In genomic region chr10:95908450-95908849, GRCh38 we compare ENCODE assay signal across 8 cellular contexts. TPM values are rescaled to one million over a fixed set of nuclear protein-coding genes. Genes with fewer than 3 reads are reported as not detected.
DNase-seq lines count a peak whose midpoint lies in the region; ATAC-seq, FAIRE-seq and TF ChIP-seq lines count a peak whose summit lies in the region.

No MANE protein-coding gene starts in this region.

- no peaks in the 10 kb centered on the region for H4K20me1 ChIP-seq in K562 (replicated peaks; ENCODE audit: control insufficient read depth, insufficient read depth, low read length)

- no peaks in the 10 kb centered on the region for H3K27me3 ChIP-seq in CD4-positive, alpha-beta memory T cell (ENCODE audit: insufficient read depth, low read length)
- H3K27me3 ChIP-seq in HUES6 (ENCODE audit: control insufficient read depth, insufficient read depth, low read length) = no peaks in the 10 kb centered on the region
- H3K27me3 ChIP-seq in K562 (ENCODE audit: control insufficient read depth in 2 of 2, insufficient read depth in 2 of 2, low read length in 2 of 2) = no peaks in the 10 kb centered on the region

- peak overlapping the region; percentile 63 to 96 (median 92) for H3K4me3 Mint-ChIP-seq in CD4-positive, alpha-beta memory T cell
- H3K4me3 Mint-ChIP-seq in natural killer cell treated with Interleukin-12 subunit alpha and Interleukin-12 subunit beta and Interleukin-15 and Interleukin-18, amount 100 ng/mL, for 72 hours = peak overlapping the region; percentile 80

- H3K27me3 Mint-ChIP-seq in CD4-positive, alpha-beta memory T cell = no peaks in the 10 kb centered on the region
- H3K27me3 Mint-ChIP-seq in natural killer cell treated with Interleukin-12 subunit alpha and Interleukin-12 subunit beta and Interleukin-15 and Interleukin-18, amount 100 ng/mL, for 72 hours = peaks cover 13 to 19% of the 10 kb centered on the region in 2 donors

- no peak for FAIRE-seq in K562 (lab: Jason Lieb, UNC)

- H2AFZ ChIP-seq in K562 (ENCODE audit: low read depth, low read length) = peak overlapping the region; percentile 93

- no peak overlapping the region for H3K27ac ChIP-seq in CD4-positive, alpha-beta memory T cell (ENCODE audit: low read depth, low read length)
- H3K27ac ChIP-seq in HUES6 (ENCODE audit: low read depth, low read length) = no peak overlapping the region
- H3K27ac ChIP-seq in K562 (ENCODE audit: extremely low read depth, low read depth, low read length) = no peak overlapping the region

- TF ChIP-seq EP300 in K562 (IDR thresholded peaks at IDR 0.05; ENCODE audit: low read length) = no peak

- BruUV-seq in K562 (replicated peaks; lab: Mats Ljungman, UMichigan) = no TSS peak

- H3K4me3 ChIP-seq in CD4-positive, alpha-beta memory T cell (ENCODE audit: low read length in 2 of 2) = no peak overlapping the region
- H3K4me3 ChIP-seq in HUES6 (ENCODE audit: low read depth, low read length) (peak overlapping the region; percentile 87), K562 (no peak overlapping the region), foreskin fibroblast (ENCODE audit: low read depth in 1 of 2, low read length in 2 of 2) (no peak overlapping the region)

- H3K27ac Mint-ChIP-seq in CD4-positive, alpha-beta memory T cell = peak overlapping the region in 2 of 7 donors; percentile 76 to 89
- no peak overlapping the region for H3K27ac Mint-ChIP-seq in natural killer cell treated with Interleukin-12 subunit alpha and Interleukin-12 subunit beta and Interleukin-15 and Interleukin-18, amount 100 ng/mL, for 72 hours

- TF ChIP-seq RAD21 in K562 (CRISPR knock-in tag; conservative IDR thresholded peaks at IDR 0.05 in 1 of 2, IDR thresholded peaks at IDR 0.05 in 1 of 2) = no peak

- H3K4me1 ChIP-seq in CD4-positive, alpha-beta memory T cell (ENCODE audit: insufficient read depth, low read length) = no peaks in the 10 kb centered on the region
- H3K4me1 ChIP-seq in HUES6 (ENCODE audit: control insufficient read depth, insufficient read depth, low read length) = no peaks in the 10 kb centered on the region
- peaks cover 0 to 8% of the 10 kb centered on the region in 2 experiments; a peak in 3 of 5 replicates for H3K4me1 ChIP-seq in K562 (replicated peaks in 1 of 2; ENCODE audit: control insufficient read depth in 2 of 2, insufficient read depth in 2 of 2, low read length in 2 of 2)

- WGBS in K562 (ENCODE audit: insufficient coverage, low coverage, missing lambda C conversion rate) = 12% methylated on average over 4 of the region's 4 CpGs

- TF ChIP-seq CTCF in K562 (IDR thresholded peaks at IDR 0.05 in 2 of 3, conservative IDR thresholded peaks at IDR 0.05 in 1 of 3; ENCODE audit: insufficient read depth in 2 of 3, low read depth in 1 of 3, low read length in 3 of 3) = no peak
- TF ChIP-seq CTCF in foreskin fibroblast (IDR thresholded peaks at IDR 0.05; ENCODE audit: low read depth, low read length) = no peak

- H3K9me3 Mint-ChIP-seq in CD4-positive, alpha-beta memory T cell = no peaks in the 10 kb centered on the region
- H3K9me3 Mint-ChIP-seq in natural killer cell treated with Interleukin-12 subunit alpha and Interleukin-12 subunit beta and Interleukin-15 and Interleukin-18, amount 100 ng/mL, for 72 hours = no peaks in the 10 kb centered on the region

- intact Hi-C loops in CD4-positive, alpha-beta memory T cell (cut with micrococcal nuclease) = loop anchor here (2.0 to 5.0 kb wide), 2 partner anchors 134 to 182 kb away; partner anchors contain the start of gene CCNJ
- intact Hi-C loops in K562 (cut with micrococcal nuclease) = no loop called here

- in situ Hi-C loops in K562 (cut with MboI) = no loop called here

- no peaks in the 10 kb centered on the region for H3K36me3 ChIP-seq in CD4-positive, alpha-beta memory T cell (ENCODE audit: insufficient read depth, low read length)
- H3K36me3 ChIP-seq in HUES6 (ENCODE audit: control insufficient read depth, insufficient read depth, low read length) = peaks cover 2% of the 10 kb centered on the region; the same call in 1 of the 2 replicates
- peaks cover 13% of the 10 kb centered on the region; the same call in 1 of the 3 replicates for H3K36me3 ChIP-seq in K562 (ENCODE audit: control insufficient read depth, insufficient read depth, low read length)

- no peak for TF ChIP-seq POLR2A in K562 (conservative IDR thresholded peaks at IDR 0.05)

- H3K36me3 Mint-ChIP-seq in CD4-positive, alpha-beta memory T cell = peaks cover 0 to 3% of the 10 kb centered on the region in 2 donors
- H3K36me3 Mint-ChIP-seq in natural killer cell treated with Interleukin-12 subunit alpha and Interleukin-12 subunit beta and Interleukin-15 and Interleukin-18, amount 100 ng/mL, for 72 hours = no peaks in the 10 kb centered on the region

- POLR2A ChIA-PET in CD4-positive, alpha-beta memory T cell (lab: Charles Lee; ENCODE audit: partially characterized antibody) = interaction anchor here (1.3 to 1.8 kb wide), 3 partner anchors 135 to 222 kb away, joined by 3 to 16 read pairs (median 9); partner anchors contain the start of genes CCNJ and ZNF518A
- POLR2A ChIA-PET in K562 (lab: Yijun Ruan, JAX) = no interaction called here

- no peak for DNase-seq in CD4-positive, alpha-beta memory T cell
- DNase-seq in K562 (ENCODE audit: extremely low read depth in 1 of 4, low spot score in 3 of 4) = no peak
- no peak for DNase-seq in natural killer cell treated with Interleukin-12 subunit alpha and Interleukin-12 subunit beta and Interleukin-15 and Interleukin-18, amount 100 ng/mL, for 72 hours (ENCODE audit: low spot score)
- DNase-seq in foreskin fibroblast = no peak
- DNase-seq in NCI-H82 treated with DMSO at 0.1 percent for 48 hours (lab: John Stamatoyannopoulos, UW; ENCODE audit: unreplicated experiment) = no peak
- no peak for DNase-seq in SIG-M5 treated with dmso at 0.1 percent for 504 hours (lab: John Stamatoyannopoulos, UW; ENCODE audit: unreplicated experiment)

- H3K9me3 ChIP-seq in CD4-positive, alpha-beta memory T cell (ENCODE audit: control insufficient read depth in 1 of 2, low read length in 2 of 2) = no peaks in the 10 kb centered on the region
- H3K9me3 ChIP-seq in HUES6 (ENCODE audit: control insufficient read depth, insufficient read depth, low read depth, low read length) (no peaks in the 10 kb centered on the region), K562 (replicated peaks; ENCODE audit: control insufficient read depth, insufficient read depth, low read depth, low read length) (no peaks in the 10 kb centered on the region)

- H3K4me1 Mint-ChIP-seq in CD4-positive, alpha-beta memory T cell = peaks cover 8 to 15% (median 12%) of the 10 kb centered on the region in 4 donors
- H3K4me1 Mint-ChIP-seq in natural killer cell treated with Interleukin-12 subunit alpha and Interleukin-12 subunit beta and Interleukin-15 and Interleukin-18, amount 100 ng/mL, for 72 hours (ENCODE audit: low read depth in 2 of 2) = peaks cover 9 to 12% of the 10 kb centered on the region in 2 donors

- H3K9ac ChIP-seq in HUES6 (ENCODE audit: low read length) (no peak overlapping the region), K562 (ENCODE audit: insufficient read depth in 1 of 2, low read depth in 2 of 2, low read length in 2 of 2) (no peak overlapping the region)

- H3K79me2 ChIP-seq in K562 (ENCODE audit: control insufficient read depth, insufficient read depth, low read length) = peaks cover 11% of the 10 kb centered on the region; the same call in 2 of the 3 replicates

- CTCF ChIA-PET in CD4-positive, alpha-beta memory T cell (lab: Charles Lee; ENCODE audit: partially characterized antibody) = interaction anchor here (2.6 kb wide), 1 partner anchor 215 kb away, joined by 19 read pairs; the partner anchor contains the start of gene TCTN3
- CTCF ChIA-PET in K562 (lab: Yijun Ruan, JAX; ENCODE audit: low intra/inter-chr PET ratio) = no interaction called here

- no peak for ATAC-seq in K562
- no peak for ATAC-seq in natural killer cell treated with Interleukin-12 subunit alpha and Interleukin-12 subunit beta and Interleukin-15 and Interleukin-18, amount 100 ng/mL, for 72 hours
- ATAC-seq in HG03460 (IDR thresholded peaks at IDR 0.05; ENCODE audit: unreplicated experiment) = no peak

- H3K4me2 ChIP-seq in K562 (ENCODE audit: insufficient read depth, low read length) = peak overlapping the region; percentile 84

- H3K9me1 ChIP-seq in K562 (ENCODE audit: control insufficient read depth, insufficient read depth, low read length) = no peaks in the 10 kb centered on the region

RNA-seq across cellular contexts. Expression of gene CC2D2B, which starts 0.7 kb away (rescaled TPM):
- under 1 TPM in 1 of 2 experiments, not detected in 1; 0.15 TPM for total RNA-seq in CD4-positive, alpha-beta memory T cell
- under 1 TPM in 1 of 2 donors, not detected in 1; 0.10 TPM for polyA plus RNA-seq in CD4-positive, alpha-beta memory T cell
- total RNA-seq in K562 (2011; cell fraction: chromatin; rRNA removed; ENCODE audit: low replicate concordance) = not detected in 2 replicates
- total RNA-seq in K562 (2011; cell fraction: nucleolus; rRNA removed) = not detected in 2 replicates
- total RNA-seq in K562 (2011; cell fraction: nucleoplasm; rRNA removed) = not detected in 2 replicates
- total RNA-seq in K562 (2014; rRNA removed) (not detected in 2 replicates), K562 (2014; rRNA removed; fragmentation: Illumina TruSeq; extraction: Trizol) (not detected in 2 replicates), K562 (2015; rRNA removed; fragmentation: Illumina TruSeq; extraction: Trizol) (0.11 TPM in 1 of 2 replicates, not detected in the other), K562 (2021) (0.29 TPM in 1 of 2 replicates, not detected in the other)
- polyA plus RNA-seq in K562 (2011; rRNA removed) (not detected in 2 replicates), K562 (2014; fragmentation: Illumina TruSeq; extraction: Trizol) (not detected in 2 replicates), K562 (2014; fragmentation: Nextera tagmentation; extraction: Ambion mirVana) (under 1 TPM; 0.10 to 0.34 TPM), K562 (2014; rRNA removed) (not detected in 2 replicates)
- polyA plus RNA-seq in K562 (2011; cell fraction: cytosol; rRNA removed) = not detected in 2 replicates
- polyA plus RNA-seq in K562 (2011; cell fraction: nucleus; rRNA removed) = not detected in 2 replicates
- polyA plus RNA-seq in K562 (2012) = 0.13 TPM in 1 of 2 replicates, not detected in the other
- polyA minus RNA-seq in K562 (2011; rRNA and poly(A)+ RNA removed) = not detected in 2 replicates
- not detected in 2 replicates for polyA minus RNA-seq in K562 (2011; cell fraction: cytosol; rRNA and poly(A)+ RNA removed)
- not detected in 2 replicates for polyA minus RNA-seq in K562 (2011; cell fraction: nucleus; rRNA and poly(A)+ RNA removed)
- total RNA-seq in natural killer cell treated with Interleukin-12 subunit alpha and Interleukin-12 subunit beta and Interleukin-15 and Interleukin-18, amount 100 ng/mL, for 72 hours = 1 to 10 TPM in 1 of 2 donors, under 1 TPM in 1; 0.57 to 1.2 TPM
